In the genomic region with DNA sequence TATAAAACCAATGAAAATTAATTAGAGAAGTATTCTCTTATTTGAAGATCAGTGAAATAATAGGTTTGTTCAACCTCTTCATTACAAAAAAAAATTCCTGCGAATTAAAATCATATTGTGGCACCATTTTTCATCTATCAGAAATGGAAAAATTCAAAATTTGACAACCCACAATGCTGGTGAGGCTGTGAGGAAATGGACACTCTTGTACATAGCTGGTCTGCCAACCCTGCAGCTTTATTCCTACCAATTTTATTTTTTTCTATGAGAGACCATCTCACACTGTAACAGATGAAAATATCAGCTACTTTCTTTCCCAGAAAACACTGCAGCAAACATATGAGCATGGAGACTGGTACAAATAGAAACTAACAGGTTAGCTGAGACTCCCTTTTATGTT, we compare ENCODE assay signal across 7 cellular contexts.
"Had no signal": no experiment of that assay in that cellular context is flagged by ENCODE, and none has a peak within 500 bp of the region (broad histone marks: within the 10 kb centered on the region; RNA-seq: fewer than 3 reads in every experiment).

No MANE protein-coding gene starts in this region.

- ATAC-seq: HepG2 had no signal

- DNase-seq: IMR-90, KBM-7, KG1 had no signal

- FAIRE-seq: HepG2, HTR-8/SVneo had no signal

- H3K4me2 ChIP-seq: KMS-11 had no signal

- H3K9ac ChIP-seq: KMS-11 had no signal

- H3K27ac ChIP-seq: HL-60, KMS-11 had no signal
